In the genomic region with DNA sequence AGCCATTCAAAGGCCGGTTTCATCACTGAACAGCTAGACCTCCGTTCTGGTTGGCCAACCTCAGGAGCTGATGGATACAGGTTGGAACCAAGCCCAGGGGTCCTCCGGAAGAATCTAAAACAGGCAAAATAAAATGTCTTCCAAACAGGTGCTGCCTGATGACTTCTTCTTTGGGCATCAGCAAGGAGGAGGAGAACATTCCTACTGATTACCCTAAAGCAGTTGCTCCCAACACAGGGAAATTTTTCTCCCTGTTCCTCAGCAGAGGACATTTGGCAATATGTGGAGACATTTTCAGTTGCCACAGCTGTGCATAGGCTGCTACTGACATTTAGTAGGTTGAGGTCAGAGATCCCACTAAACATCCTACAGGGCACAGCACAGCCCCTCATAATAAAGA, we compare ENCODE assay signal across 32 cellular contexts.
"Had no signal": no experiment of that assay in that cellular context is flagged by ENCODE, and none has a peak within 500 bp of the region (broad histone marks: within the 10 kb centered on the region; RNA-seq: fewer than 3 reads in every experiment).

No MANE protein-coding gene starts in this region.

- H3K4me3 Mint-ChIP-seq: activated CD4-positive, alpha-beta memory T cell treated with anti-CD3 and anti-CD28 coated beads, Interleukin-2, amount 10 ng/mL, durations not matched to agents 7 days and 5 days; activated CD4-positive, alpha-beta T cell treated with anti-CD3 and anti-CD28 coated beads, Interleukin-2, amount 10 ng/mL, durations not matched to agents 7 days and 5 days; activated T-cell treated with anti-CD3 and anti-CD28 coated beads, Interleukin-2, amount 50 U/mL, for 24 hours; activated T-helper 17 cell treated with anti-CD3 and anti-CD28 coated beads, Interleukin-2, amount 50 U/mL, for 72 hours; effector memory CD8-positive, alpha-beta T cell; naive thymus-derived CD4-positive, alpha-beta T cell; neural crest cell; T-helper 1 cell treated with Interleukin-12 subunit alpha and Interleukin-12 subunit beta and Interleukin-4 antibody, amounts not matched to agents 30 μg/mL and 1 μg/mL, for 36 hours had no signal

- H3K4me3 ChIP-seq: left lung, lower lobe of right lung, psoas muscle, testis had no signal

- H3K79me2 ChIP-seq: parathyroid adenoma had no signal

- H2AFZ ChIP-seq: parathyroid adenoma had no signal

- DNase-seq: activated CD4-positive, alpha-beta memory T cell treated with anti-CD3 and anti-CD28 coated beads, Interleukin-2, amount 10 ng/mL, durations not matched to agents 7 days and 5 days; activated CD4-positive, alpha-beta T cell treated with anti-CD3 and anti-CD28 coated beads for 1 hour; activated CD4-positive, alpha-beta T cell treated with anti-CD3 and anti-CD28 coated beads, Interleukin-2, amount 10 ng/mL, durations not matched to agents 7 days and 5 days; activated CD8-positive, alpha-beta memory T cell treated with anti-CD3 and anti-CD28 coated beads, Interleukin-2, amount 50 U/mL, for 48 hours; activated gamma-delta T cell treated with Interleukin-2 at 50 U/mL for 16 hours; activated naive CD4-positive, alpha-beta T cell treated with anti-CD3 and anti-CD28 coated beads, Interleukin-2, amount 50 U/mL, for 16 hours; activated T-cell treated with anti-CD3 and anti-CD28 coated beads, Interleukin-2, amount 50 U/mL, for 24 hours; amniotic stem cell; brain microvascular endothelial cell; caudate nucleus; cortex of kidney; effector memory CD8-positive, alpha-beta T cell; foreskin melanocyte; left lung; lower lobe of right lung; mesenchymal stem cell; naive thymus-derived CD4-positive, alpha-beta T cell; nucleus accumbens; psoas muscle; stimulated activated CD4-positive, alpha-beta T cell treated with anti-CD3 and anti-CD28 coated beads, Interleukin-2, amount 100 ng/mL, for 48 hours; stimulated activated naive CD4-positive, alpha-beta T cell treated with Interleukin-2 at 50 U/mL for 16 hours; SW 1271; T-helper 9 cell; testis; trophoblast cell had no signal

- H3K27ac ChIP-seq: lower lobe of right lung, parathyroid adenoma, psoas muscle, testis had no signal

- H3K4me1 ChIP-seq: left lung, parathyroid adenoma, psoas muscle, testis had no signal

- H3K9me3 ChIP-seq: left lung, lower lobe of right lung, psoas muscle, testis had no signal

- H3K4me1 Mint-ChIP-seq: activated CD4-positive, alpha-beta memory T cell treated with anti-CD3 and anti-CD28 coated beads, Interleukin-2, amount 10 ng/mL, durations not matched to agents 7 days and 5 days; activated CD4-positive, alpha-beta T cell treated with anti-CD3 and anti-CD28 coated beads, Interleukin-2, amount 10 ng/mL, durations not matched to agents 7 days and 5 days; activated T-helper 17 cell treated with anti-CD3 and anti-CD28 coated beads, Interleukin-2, amount 50 U/mL, for 72 hours; naive thymus-derived CD4-positive, alpha-beta T cell; neural crest cell had no signal

- H3K27me3 ChIP-seq: brain microvascular endothelial cell, left lung, testis had no signal

- H3K9me3 Mint-ChIP-seq: activated CD4-positive, alpha-beta T cell treated with anti-CD3 and anti-CD28 coated beads, Interleukin-2, amount 10 ng/mL, durations not matched to agents 7 days and 5 days; activated T-cell treated with anti-CD3 and anti-CD28 coated beads, Interleukin-2, amount 50 U/mL, for 24 hours; activated T-helper 17 cell treated with anti-CD3 and anti-CD28 coated beads, Interleukin-2, amount 50 U/mL, for 72 hours; neural crest cell; T-helper 1 cell treated with Interleukin-12 subunit alpha and Interleukin-12 subunit beta and Interleukin-4 antibody, amounts not matched to agents 30 μg/mL and 1 μg/mL, for 36 hours had no signal

- H3K27ac Mint-ChIP-seq: activated CD4-positive, alpha-beta memory T cell treated with anti-CD3 and anti-CD28 coated beads, Interleukin-2, amount 10 ng/mL, durations not matched to agents 7 days and 5 days; activated CD4-positive, alpha-beta T cell treated with anti-CD3 and anti-CD28 coated beads, Interleukin-2, amount 10 ng/mL, durations not matched to agents 7 days and 5 days; activated T-cell treated with anti-CD3 and anti-CD28 coated beads, Interleukin-2, amount 50 U/mL, for 24 hours; activated T-helper 17 cell treated with anti-CD3 and anti-CD28 coated beads, Interleukin-2, amount 50 U/mL, for 72 hours; effector memory CD8-positive, alpha-beta T cell; naive thymus-derived CD4-positive, alpha-beta T cell; T-helper 1 cell treated with Interleukin-12 subunit alpha and Interleukin-12 subunit beta and Interleukin-4 antibody, amounts not matched to agents 30 μg/mL and 1 μg/mL, for 36 hours had no signal

- ATAC-seq: activated T-helper 17 cell treated with anti-CD3 and anti-CD28 coated beads, Interleukin-2, amount 50 U/mL, for 72 hours; effector memory CD8-positive, alpha-beta T cell; naive thymus-derived CD4-positive, alpha-beta T cell had no signal

- H3K36me3 ChIP-seq: brain microvascular endothelial cell, left lung, lower lobe of right lung had no signal

- FAIRE-seq: astrocyte, endothelial cell of umbilical vein, urothelium cell line had no signal

- H3K27me3 Mint-ChIP-seq: activated CD4-positive, alpha-beta memory T cell treated with anti-CD3 and anti-CD28 coated beads, Interleukin-2, amount 10 ng/mL, durations not matched to agents 7 days and 5 days; activated CD4-positive, alpha-beta T cell treated with anti-CD3 and anti-CD28 coated beads, Interleukin-2, amount 10 ng/mL, durations not matched to agents 7 days and 5 days; activated T-cell treated with anti-CD3 and anti-CD28 coated beads, Interleukin-2, amount 50 U/mL, for 24 hours; activated T-helper 17 cell treated with anti-CD3 and anti-CD28 coated beads, Interleukin-2, amount 50 U/mL, for 72 hours; effector memory CD8-positive, alpha-beta T cell had no signal

- H3K9ac ChIP-seq: parathyroid adenoma had no signal
